Comparison of ENCODE assay signal across 17 cellular contexts in the genomic region with DNA sequence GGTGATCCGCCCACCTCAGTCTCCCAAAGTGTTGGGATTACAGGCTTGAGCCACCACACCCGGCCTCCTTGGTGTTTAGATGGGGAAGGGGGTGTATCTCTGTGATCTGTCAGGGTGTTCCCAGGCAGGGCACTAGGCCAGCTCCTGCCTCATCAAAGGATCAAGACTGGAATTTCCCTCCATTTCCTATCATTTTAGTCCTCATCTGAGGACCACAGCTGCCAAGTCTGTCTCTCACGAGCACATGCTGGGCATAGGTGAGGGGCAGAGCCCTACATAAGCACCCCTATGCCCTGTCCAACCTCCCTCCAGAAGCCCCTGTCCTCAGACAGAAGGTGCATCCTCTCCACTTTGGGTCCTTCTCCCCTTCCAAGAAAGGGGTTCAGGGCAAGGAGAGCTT. TPM values are rescaled to one million over a fixed set of nuclear protein-coding genes. Genes with fewer than 3 reads are reported as not detected.
DNase-seq lines count a peak whose midpoint lies in the region; ATAC-seq, FAIRE-seq and TF ChIP-seq lines count a peak whose summit lies in the region.
"Had no signal": no experiment of that assay in that cellular context is flagged by ENCODE, and none has a peak within 500 bp of the region (broad histone marks: within the 10 kb centered on the region; RNA-seq: fewer than 3 reads in every experiment).

No MANE protein-coding gene starts in this region.

- H2BK120ac ChIP-seq in mesenchymal stem cell (ENCODE audit: low read depth, low read length) = no peak overlapping the region

- H2BK5ac ChIP-seq in mesenchymal stem cell (ENCODE audit: low read depth, low read length, poor library complexity, severe bottlenecking) = no peak overlapping the region

- 51% methylated on average over 3 of the region's 3 CpGs for WGBS in A549 (ENCODE audit: missing lambda C conversion rate)
- 92% methylated on average over 3 of the region's 3 CpGs for WGBS in mesenchymal stem cell

- H3K79me1 ChIP-seq in mesenchymal stem cell (replicated peaks; ENCODE audit: low read length, poor library complexity, severe bottlenecking) = no peaks in the 10 kb centered on the region

- no peaks in the 10 kb centered on the region for H3K9me3 ChIP-seq in A549
- H3K9me3 ChIP-seq in Panc1 (ENCODE audit: control insufficient read depth, insufficient read depth, low read depth, low read length) = no peaks in the 10 kb centered on the region
- no peaks in the 10 kb centered on the region for H3K9me3 ChIP-seq in mesenchymal stem cell (ENCODE audit: control insufficient read depth, low read length)
- H3K9me3 ChIP-seq: SJCRH30 had no signal

- in situ Hi-C loops in Panc1 (cut with HindIII; ENCODE audit: low pct_unique_long_range_greater_than_20kb, low sequenced_read_pairs) = no loop called here

- H3K36me3 ChIP-seq in Panc1 (ENCODE audit: control insufficient read depth, insufficient read depth, low read length) (no peaks in the 10 kb centered on the region), mesenchymal stem cell (ENCODE audit: control insufficient read depth in 1 of 2, insufficient read depth in 2 of 2, low read depth in 1 of 2, low read length in 2 of 2) (no peaks in the 10 kb centered on the region)
- H3K36me3 ChIP-seq: SJCRH30 had no signal

- H3K14ac ChIP-seq in mesenchymal stem cell (ENCODE audit: low read length in 2 of 2) = no peak overlapping the region

- peak overlapping the region; percentile 61 to 85 for H2BK12ac ChIP-seq in mesenchymal stem cell (ENCODE audit: low read length in 2 of 2)

- H3K27ac ChIP-seq in A549 (peak overlapping the region; percentile 94 to 99), Panc1 (ENCODE audit: low read length) (peak overlapping the region; percentile 74; the same call in 1 of the 2 replicates), mesenchymal stem cell (ENCODE audit: low read length, poor library complexity, severe bottlenecking) (no peak overlapping the region), coronary artery (no peak overlapping the region)
- H3K27ac ChIP-seq: SJCRH30 had no signal

- H2AFZ ChIP-seq in mesenchymal stem cell (ENCODE audit: low read depth, low read length) = no peak overlapping the region
- H2AFZ ChIP-seq: GM23338 had no signal

- H2AK5ac ChIP-seq in mesenchymal stem cell (ENCODE audit: low read length, severe bottlenecking) = peak overlapping the region; percentile 7

- CTCF ChIA-PET in A549 (lab: Yijun Ruan, JAX) = interaction anchor here (0.9 to 20.0 kb wide), 4 partner anchors 9 to 87 kb away, joined by 3 to 600 read pairs (median 12); a partner anchor contains a TSS
- CTCF ChIA-PET in Panc1 (lab: Charles Lee) = interaction anchor here (0.6 to 1.3 kb wide), 2 partner anchors 10 to 36 kb away, joined by 3 to 7 read pairs; no protein-coding TSS in a partner anchor

- H3K4me3 ChIP-seq in A549 (no peak overlapping the region), Panc1 (ENCODE audit: low read depth in 2 of 2, low read length in 2 of 2) (no peak overlapping the region), mesenchymal stem cell (ENCODE audit: insufficient read depth in 1 of 2, low read depth in 1 of 2, low read length in 2 of 2) (no peak overlapping the region), coronary artery (no peak overlapping the region)
- H3K4me3 ChIP-seq: GM23338, SJCRH30 had no signal

- peak overlapping the region; percentile 57 for H4K8ac ChIP-seq in mesenchymal stem cell (ENCODE audit: low read length)

- no peak overlapping the region for H3K23ac ChIP-seq in mesenchymal stem cell (ENCODE audit: low read length in 2 of 2)

- H3K4me2 ChIP-seq in A549 (no peak overlapping the region), mesenchymal stem cell (ENCODE audit: low read length, poor library complexity, severe bottlenecking) (no peak overlapping the region)
- H3K4me2 ChIP-seq: GM23338 had no signal

- peak overlapping the region in 1 of 2 experiments; percentile 71 for H3K18ac ChIP-seq in mesenchymal stem cell (ENCODE audit: low read depth in 1 of 2, low read length in 2 of 2)

- TF ChIP-seq CTCF in A549 (IDR thresholded peaks at IDR 0.05) (no peak), Panc1 (IDR thresholded peaks at IDR 0.05) (no peak), coronary artery (IDR thresholded peaks at IDR 0.05) (no peak)

- POLR2A ChIA-PET in A549 (lab: Yijun Ruan, JAX) = interaction anchor here (1.2 to 1.9 kb wide), 2 partner anchors 13 to 22 kb away, joined by 4 to 8 read pairs; a partner anchor contains a TSS
- POLR2A ChIA-PET in Panc1 (lab: Charles Lee) = no interaction called here

- no peak for ATAC-seq in A549
- no peak for ATAC-seq in Panc1
- ATAC-seq in GM21360 (IDR thresholded peaks at IDR 0.05; ENCODE audit: unreplicated experiment) = no peak
- no peak for ATAC-seq in GM19035 (IDR thresholded peaks at IDR 0.05; ENCODE audit: unreplicated experiment)
- ATAC-seq: GM23338 had no signal

- H2BK15ac ChIP-seq in mesenchymal stem cell (ENCODE audit: low read depth, poor library complexity, severe bottlenecking) = no peak overlapping the region

- H4K91ac ChIP-seq in mesenchymal stem cell (ENCODE audit: low read length) = peak overlapping the region; percentile 74

- no peak overlapping the region for H3K4ac ChIP-seq in mesenchymal stem cell (ENCODE audit: low read depth in 1 of 2, low read length in 2 of 2)

- TF ChIP-seq RAD21 in A549 (conservative IDR thresholded peaks at IDR 0.05 in 1 of 2, IDR thresholded peaks at IDR 0.05 in 1 of 2) = no peak

- DNase-seq in A549 (ENCODE audit: low read depth in 1 of 2, low spot score in 1 of 2) = no peak
- no peak for DNase-seq in Panc1 (ENCODE audit: low read depth, low spot score)
- DNase-seq in dermis blood vessel endothelial cell = peak; percentile 65
- no peak for DNase-seq in mesenchymal stem cell
- DNase-seq in coronary artery (ENCODE audit: low spot score) = no peak
- DNase-seq in NOMO-1 treated with dmso at 0.1 percent for 144 hours (lab: John Stamatoyannopoulos, UW; ENCODE audit: unreplicated experiment) = no peak
- DNase-seq: AML-193, DND-41, GF-D8, Kasumi-1, NCI-H187 treated with DMSO at 0.1 percent for 48 hours, NCI-H2171, NCI-H774, SJCRH30 had no signal

- intact Hi-C loops in Panc1 (cut with micrococcal nuclease; ENCODE audit: unreplicated experiment) = no loop called here

- FAIRE-seq in A549 (lab: Jason Lieb, UNC) = no peak

- H3K4me1 ChIP-seq in A549 (peaks cover 71% of the 10 kb centered on the region), Panc1 (ENCODE audit: control insufficient read depth, insufficient read depth, low read length) (peaks cover 54% of the 10 kb centered on the region), mesenchymal stem cell (ENCODE audit: control insufficient read depth, insufficient read depth, low read depth, low read length) (peaks cover 26% of the 10 kb centered on the region)

- TF ChIP-seq EP300 in A549 (IDR thresholded peaks at IDR 0.05) = no peak

- H3K27me3 ChIP-seq in Panc1 (ENCODE audit: control insufficient read depth, insufficient read depth, low read length) (no peaks in the 10 kb centered on the region), mesenchymal stem cell (ENCODE audit: control insufficient read depth in 1 of 2, insufficient read depth in 1 of 2, low read length in 2 of 2) (no peaks in the 10 kb centered on the region)

- no peak for TF ChIP-seq POLR2A in A549 (IDR thresholded peaks at IDR 0.05; ENCODE audit: low read length)

- no TSS peak for BruUV-seq in Panc1 (replicated peaks; lab: Mats Ljungman, UMichigan)

- H3K9ac ChIP-seq in mesenchymal stem cell (ENCODE audit: low read length) = no peak overlapping the region

TF ChIP-seq in A549, 52 proteins besides CTCF, POLR2A, EP300 and RAD21 (continues in another document):
- TF ChIP-seq PHF8 (IDR thresholded peaks at IDR 0.05; ENCODE audit: borderline replicate concordance, low read depth) (no peak), NFE2L2 (conservative IDR thresholded peaks at IDR 0.05; ENCODE audit: low read length) (no peak), HEYL (CRISPR knock-in tag; IDR thresholded peaks at IDR 0.05) (no peak)
- TF ChIP-seq, protein P1, sequence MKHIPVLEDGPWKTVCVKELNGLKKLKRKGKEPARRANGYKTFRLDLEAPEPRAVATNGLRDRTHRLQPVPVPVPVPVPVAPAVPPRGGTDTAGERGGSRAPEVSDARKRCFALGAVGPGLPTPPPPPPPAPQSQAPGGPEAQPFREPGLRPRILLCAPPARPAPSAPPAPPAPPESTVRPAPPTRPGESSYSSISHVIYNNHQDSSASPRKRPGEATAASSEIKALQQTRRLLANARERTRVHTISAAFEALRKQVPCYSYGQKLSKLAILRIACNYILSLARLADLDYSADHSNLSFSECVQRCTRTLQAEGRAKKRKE (CRISPR knock-in tag; IDR thresholded peaks at IDR 0.05; ENCODE audit: low read depth) = peak; percentile 69

RNA-seq across cellular contexts. Expression of a gene that starts 19.5 kb away (rescaled TPM):
- polyA plus RNA-seq in A549 (2011; rRNA removed) (3.9 and 5.2 TPM in 2 replicates), A549 (2017; fragmentation: RNase III; extraction: RNeasy Plus Mini Kit Qiagen cat#74134 plus additional on column Dnase treatment) (15.6 to 17.8 TPM (median 16.5 TPM) in 3 replicates)
- 3.2 and 4.2 TPM in 2 replicates for polyA plus RNA-seq in A549 (2012; cell fraction: cytosol; rRNA removed)
- 8.2 and 9.8 TPM in 2 replicates for polyA plus RNA-seq in A549 (2012; cell fraction: nucleus; rRNA removed)
- polyA minus RNA-seq in A549 (2011; rRNA and poly(A)+ RNA removed) = 8.1 and 14.2 TPM in 2 replicates
- total RNA-seq in Panc1 (2021; ENCODE audit: unreplicated experiment) (37.4 TPM), dermis blood vessel endothelial cell (19.6 and 28.0 TPM in 2 replicates)
- 31.8 TPM for polyA plus RNA-seq in Panc1 (2012; ENCODE audit: insufficient read length)
- polyA plus RNA-seq in mesenchymal stem cell (2013, experiment 1 of 2) = 12.5 TPM
- 11.5 TPM for polyA plus RNA-seq in mesenchymal stem cell (2013, experiment 2 of 2)

RNA-seq across cellular contexts. Expression of a gene that starts 22.1 kb away (rescaled TPM):
- polyA plus RNA-seq in A549 (2011; rRNA removed) (300 and 355 TPM in 2 replicates), A549 (2017; fragmentation: RNase III; extraction: RNeasy Plus Mini Kit Qiagen cat#74134 plus additional on column Dnase treatment) (286 to 399 TPM (median 346 TPM) in 3 replicates)
- 315 and 419 TPM in 2 replicates for polyA plus RNA-seq in A549 (2012; cell fraction: cytosol; rRNA removed)
- 684 and 700 TPM in 2 replicates for polyA plus RNA-seq in A549 (2012; cell fraction: nucleus; rRNA removed)
- polyA minus RNA-seq in A549 (2011; rRNA and poly(A)+ RNA removed) = 377 and 382 TPM in 2 replicates
- total RNA-seq in Panc1 (2021; ENCODE audit: unreplicated experiment) (370 TPM), dermis blood vessel endothelial cell (289 and 399 TPM in 2 replicates)
- polyA plus RNA-seq in Panc1 (2012; ENCODE audit: insufficient read length) = 482 TPM
- 599 TPM for polyA plus RNA-seq in mesenchymal stem cell (2013, experiment 1 of 2)
- 599 TPM for polyA plus RNA-seq in mesenchymal stem cell (2013, experiment 2 of 2)

RNA-seq across cellular contexts. Expression of a gene that starts 49.5 kb away (rescaled TPM):
- polyA plus RNA-seq in A549 (2011; rRNA removed) = 107 and 128 TPM in 2 replicates
- 163 and 166 TPM in 2 replicates for polyA plus RNA-seq in A549 (2012; cell fraction: cytosol; rRNA removed)
- 79.8 and 104 TPM in 2 replicates for polyA plus RNA-seq in A549 (2012; cell fraction: nucleus; rRNA removed)
- polyA plus RNA-seq in A549 (2017; fragmentation: RNase III; extraction: RNeasy Plus Mini Kit Qiagen cat#74134 plus additional on column Dnase treatment) = 181 to 187 TPM (median 182 TPM) in 3 replicates
- 48.5 and 54.1 TPM in 2 replicates for polyA minus RNA-seq in A549 (2011; rRNA and poly(A)+ RNA removed)
- total RNA-seq in Panc1 (2021; ENCODE audit: unreplicated experiment) = 74.2 TPM
- polyA plus RNA-seq in Panc1 (2012; ENCODE audit: insufficient read length) = 152 TPM
- 115 and 144 TPM in 2 replicates for total RNA-seq in dermis blood vessel endothelial cell
- polyA plus RNA-seq in mesenchymal stem cell (2013, experiment 1 of 2) = 65.9 TPM
- polyA plus RNA-seq in mesenchymal stem cell (2013, experiment 2 of 2) = 64.7 TPM

Comparison
In these comparisons a context has a peak if more than half of its experiments do, and no peak if none do; other contexts are left out.
1. H3K27ac ChIP-seq: peak in A549 (2 of 2) and Panc1 (single experiment); none in mesenchymal stem cell (single experiment) and coronary artery (0 of 2).